Comparison of ENCODE assay signal across 19 cellular contexts in the genomic region with DNA sequence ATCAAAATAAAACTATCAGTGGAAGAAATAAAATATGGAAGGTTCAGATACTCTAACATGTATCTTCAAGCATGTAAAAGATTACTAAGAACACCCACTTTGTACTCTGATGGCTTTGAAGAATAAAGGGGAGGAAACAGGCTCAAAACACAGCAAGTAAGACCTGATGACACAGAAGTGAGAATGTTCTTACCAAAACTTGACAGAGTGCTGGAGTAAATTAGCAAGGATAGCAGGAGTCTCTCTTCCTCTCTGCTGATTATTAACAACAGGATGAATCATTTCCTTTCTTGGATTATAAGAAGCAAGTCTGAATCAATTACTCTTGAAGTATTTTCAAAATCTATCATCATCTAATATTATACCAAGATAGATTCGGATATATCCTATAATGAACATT. TPM values are rescaled to one million over a fixed set of nuclear protein-coding genes. Genes with fewer than 3 reads are reported as not detected.
DNase-seq lines count a peak whose midpoint lies in the region; ATAC-seq, FAIRE-seq and TF ChIP-seq lines count a peak whose summit lies in the region.
"Had no signal": no experiment of that assay in that cellular context is flagged by ENCODE, and none has a peak within 500 bp of the region (broad histone marks: within the 10 kb centered on the region; RNA-seq: fewer than 3 reads in every experiment).

No MANE protein-coding gene starts in this region.

- TF ChIP-seq POLR2A in endothelial cell of umbilical vein (IDR thresholded peaks at IDR 0.05; ENCODE audit: low read depth, low read length) = no peak

- no peak overlapping the region for H3K23ac ChIP-seq in mesenchymal stem cell (ENCODE audit: low read length in 2 of 2)

- H3K36me3 ChIP-seq in ACC112 (ENCODE audit: insufficient read depth, low read length) = no peaks in the 10 kb centered on the region
- no peaks in the 10 kb centered on the region for H3K36me3 ChIP-seq in endothelial cell of umbilical vein (ENCODE audit: control insufficient read depth in 2 of 2, extremely low read depth in 1 of 2, insufficient read depth in 2 of 2, low read length in 2 of 2)
- H3K36me3 ChIP-seq in mesenchymal stem cell (ENCODE audit: control insufficient read depth in 1 of 2, insufficient read depth in 2 of 2, low read depth in 1 of 2, low read length in 2 of 2) = no peaks in the 10 kb centered on the region
- H3K36me3 ChIP-seq: heart left ventricle, prostate gland, thoracic aorta had no signal

- H2BK12ac ChIP-seq in mesenchymal stem cell (ENCODE audit: low read length in 2 of 2) = no peak overlapping the region

- no peak overlapping the region for H4K91ac ChIP-seq in mesenchymal stem cell (ENCODE audit: low read length)

- no TSS peak for BruUV-seq in endothelial cell of umbilical vein (replicated peaks; lab: Mats Ljungman, UMichigan)

- H3K4me1 ChIP-seq in ACC112 (ENCODE audit: control insufficient read depth, insufficient read depth, low read length, unreplicated experiment) (peaks cover 54% of the 10 kb centered on the region), endothelial cell of umbilical vein (ENCODE audit: control insufficient read depth, extremely low read depth, insufficient read depth, low read length) (peaks cover 18% of the 10 kb centered on the region), mesenchymal stem cell (ENCODE audit: control insufficient read depth, insufficient read depth, low read depth, low read length) (peaks cover 3% of the 10 kb centered on the region)
- H3K4me1 ChIP-seq: A549, prostate gland had no signal

- H3K27me3 Mint-ChIP-seq in T-cell = no peaks in the 10 kb centered on the region

- peak overlapping the region; percentile 61 for H3K27ac ChIP-seq in ACC112 (ENCODE audit: low read depth, low read length)
- H3K27ac ChIP-seq in endothelial cell of umbilical vein (ENCODE audit: insufficient read depth, low read depth, low read length) = no peak overlapping the region
- peak overlapping the region; percentile 46 for H3K27ac ChIP-seq in mesenchymal stem cell (ENCODE audit: low read length, poor library complexity, severe bottlenecking)
- H3K27ac ChIP-seq: A549, heart left ventricle, prostate gland, thoracic aorta had no signal

- no peak overlapping the region for H4K8ac ChIP-seq in mesenchymal stem cell (ENCODE audit: low read length)

- H3K9me1 ChIP-seq in endothelial cell of umbilical vein (replicated peaks; ENCODE audit: control insufficient read depth, extremely low read depth, insufficient read depth, low read length) = no peaks in the 10 kb centered on the region

- no peaks in the 10 kb centered on the region for H3K36me3 Mint-ChIP-seq in T-cell
- H3K36me3 Mint-ChIP-seq: natural killer cell; stimulated activated effector memory CD8-positive, alpha-beta T cell treated with anti-CD3 and anti-CD28 coated beads, Interleukin-12 subunit alpha, Interleukin-12 subunit beta, amount 100 ng/mL, for 72 hours had no signal

- H3K27me3 ChIP-seq in ACC112 (ENCODE audit: insufficient read depth, low read length) = no peaks in the 10 kb centered on the region
- H3K27me3 ChIP-seq in endothelial cell of umbilical vein (ENCODE audit: control insufficient read depth in 2 of 2, insufficient read depth in 2 of 2, low read length in 2 of 2) = no peaks in the 10 kb centered on the region
- no peaks in the 10 kb centered on the region for H3K27me3 ChIP-seq in mesenchymal stem cell (ENCODE audit: control insufficient read depth in 1 of 2, insufficient read depth in 1 of 2, low read length in 2 of 2)
- H3K27me3 ChIP-seq: heart left ventricle had no signal

- H3K4ac ChIP-seq in mesenchymal stem cell (ENCODE audit: low read depth in 1 of 2, low read length in 2 of 2) = no peak overlapping the region

- H4K20me1 ChIP-seq in endothelial cell of umbilical vein (replicated peaks; ENCODE audit: control insufficient read depth, extremely low read depth, insufficient read depth, low read length) = no peaks in the 10 kb centered on the region

- CTCF ChIA-PET in endothelial cell of umbilical vein (lab: Charles Lee) (no interaction called here), T-cell (lab: Charles Lee) (no interaction called here)

- H3K9me3 ChIP-seq in endothelial cell of umbilical vein (replicated peaks; ENCODE audit: control insufficient read depth, insufficient read depth, low read length) = no peaks in the 10 kb centered on the region
- H3K9me3 ChIP-seq in mesenchymal stem cell (ENCODE audit: control insufficient read depth, low read length) = no peaks in the 10 kb centered on the region
- H3K9me3 ChIP-seq: A549, heart left ventricle, prostate gland, thoracic aorta had no signal

- H3K79me2 ChIP-seq in ACC112 (ENCODE audit: control insufficient read depth, insufficient read depth, low read length, unreplicated experiment) = peaks cover 14% of the 10 kb centered on the region
- peaks cover 2% of the 10 kb centered on the region for H3K79me2 ChIP-seq in endothelial cell of umbilical vein (ENCODE audit: control insufficient read depth, insufficient read depth, low read length)

- no peak for TF ChIP-seq CTCF in endothelial cell of umbilical vein (IDR thresholded peaks at IDR 0.05; ENCODE audit: extremely low read depth in 1 of 2, insufficient read depth in 1 of 2, low read depth in 1 of 2, low read length in 2 of 2)

- dilution Hi-C loops in endothelial cell of umbilical vein (cut with MboI; ENCODE audit: extremely low pct_ligation_motif_present, low sequenced_read_pairs) = no loop called here

- intact Hi-C loops in endothelial cell of umbilical vein (cut with micrococcal nuclease) = no loop called here

- FAIRE-seq in endothelial cell of umbilical vein (lab: Jason Lieb, UNC) (peak; percentile 91), GM19239 (lab: Jason Lieb, UNC) (no peak)
- FAIRE-seq: A549 had no signal

- H3K14ac ChIP-seq in mesenchymal stem cell (ENCODE audit: low read length in 2 of 2) = no peak overlapping the region

- H2AFZ ChIP-seq in ACC112 (ENCODE audit: low read length, unreplicated experiment) (peak overlapping the region; percentile 33), endothelial cell of umbilical vein (ENCODE audit: low read depth, low read length) (no peak overlapping the region), mesenchymal stem cell (ENCODE audit: low read depth, low read length) (no peak overlapping the region)

- POLR2A ChIA-PET in endothelial cell of umbilical vein (lab: Charles Lee) = no interaction called here
- POLR2A ChIA-PET in T-cell (lab: Charles Lee) = no interaction called here

- ATAC-seq in T-cell (replicated peaks in 1 of 4) = no peak
- ATAC-seq: A549; heart left ventricle; natural killer cell; Panc1; stimulated activated effector memory CD8-positive, alpha-beta T cell treated with anti-CD3 and anti-CD28 coated beads, Interleukin-12 subunit alpha, Interleukin-12 subunit beta, amount 100 ng/mL, for 72 hours had no signal

- H3K4me1 Mint-ChIP-seq in T-cell = peaks cover 5 to 14% (median 7%) of the 10 kb centered on the region in 3 donors

- no peak overlapping the region for H2BK5ac ChIP-seq in mesenchymal stem cell (ENCODE audit: low read depth, low read length, poor library complexity, severe bottlenecking)

- no peak overlapping the region for H2BK120ac ChIP-seq in mesenchymal stem cell (ENCODE audit: low read depth, low read length)

- H3K9ac ChIP-seq in endothelial cell of umbilical vein (replicated peaks; ENCODE audit: extremely low read depth, insufficient read depth, low read length) (no peak overlapping the region), mesenchymal stem cell (ENCODE audit: low read length) (peak overlapping the region; percentile 61)

- H2AK5ac ChIP-seq in mesenchymal stem cell (ENCODE audit: low read length, severe bottlenecking) = no peak overlapping the region

- H3K9me3 Mint-ChIP-seq in T-cell = no peaks in the 10 kb centered on the region
- H3K9me3 Mint-ChIP-seq: natural killer cell had no signal

- no peak overlapping the region for H2BK15ac ChIP-seq in mesenchymal stem cell (ENCODE audit: low read depth, poor library complexity, severe bottlenecking)

- H3K4me2 ChIP-seq in endothelial cell of umbilical vein (ENCODE audit: insufficient read depth, low read length) = peak overlapping the region; percentile 13
- no peak overlapping the region for H3K4me2 ChIP-seq in mesenchymal stem cell (ENCODE audit: low read length, poor library complexity, severe bottlenecking)
- H3K4me2 ChIP-seq: A549 had no signal

- H3K79me1 ChIP-seq in mesenchymal stem cell (replicated peaks; ENCODE audit: low read length, poor library complexity, severe bottlenecking) = peaks cover 7% of the 10 kb centered on the region

- no peak overlapping the region for H3K4me3 Mint-ChIP-seq in T-cell
- H3K4me3 Mint-ChIP-seq: natural killer cell; stimulated activated effector memory CD8-positive, alpha-beta T cell treated with anti-CD3 and anti-CD28 coated beads, Interleukin-12 subunit alpha, Interleukin-12 subunit beta, amount 100 ng/mL, for 72 hours had no signal

- 33% methylated on average over 1 of the region's 1 CpG for WGBS in mesenchymal stem cell

- H3K27ac Mint-ChIP-seq in T-cell = no peak overlapping the region
- H3K27ac Mint-ChIP-seq: natural killer cell; stimulated activated effector memory CD8-positive, alpha-beta T cell treated with anti-CD3 and anti-CD28 coated beads, Interleukin-12 subunit alpha, Interleukin-12 subunit beta, amount 100 ng/mL, for 72 hours had no signal

- H3K18ac ChIP-seq in mesenchymal stem cell (ENCODE audit: low read depth in 1 of 2, low read length in 2 of 2) = no peak overlapping the region

- DNase-seq in LHCN-M2 (ENCODE audit: low read depth) = peak; percentile 39
- DNase-seq in endothelial cell of umbilical vein (ENCODE audit: low read depth, low spot score) = peak; percentile 55
- peak; percentile 42 for DNase-seq in mesenchymal stem cell
- DNase-seq in GM19239 (ENCODE audit: insufficient read length, low spot score) = no peak
- DNase-seq in NCI-H2107 treated with DMSO at 0.1 percent for 48 hours (lab: John Stamatoyannopoulos, UW; ENCODE audit: unreplicated experiment) = no peak
- no peak for DNase-seq in T-cell
- no peak for DNase-seq in DMS153 (lab: John Stamatoyannopoulos, UW)
- DNase-seq: activated CD4-positive, alpha-beta T cell treated with anti-CD3 and anti-CD28 coated beads, Interleukin-2, amount 50 U/mL, for 4 hours; activated naive CD4-positive, alpha-beta T cell treated with anti-CD3 and anti-CD28 coated beads, Interleukin-2, amount 50 U/mL, for 16 hours; activated T-cell treated with anti-CD3 and anti-CD28 coated beads for 4 hours; heart left ventricle; natural killer cell; NCI-H1417 treated with DMSO at 0.1 percent for 48 hours had no signal

- peak overlapping the region; percentile 30 for H3K4me3 ChIP-seq in ACC112 (ENCODE audit: low read depth, low read length)
- no peak overlapping the region for H3K4me3 ChIP-seq in endothelial cell of umbilical vein (replicated peaks in 1 of 3; ENCODE audit: insufficient read depth in 1 of 3, low read depth in 1 of 3, low read length in 3 of 3)
- H3K4me3 ChIP-seq in mesenchymal stem cell (ENCODE audit: insufficient read depth in 1 of 2, low read depth in 1 of 2, low read length in 2 of 2) = no peak overlapping the region
- H3K4me3 ChIP-seq: A549, heart left ventricle, prostate gland, thoracic aorta had no signal

RNA-seq across cellular contexts. Expression of a gene that starts 47.5 kb away (rescaled TPM):
- 2.6 and 4.4 TPM in 2 replicates for total RNA-seq in LHCN-M2 (2014; rRNA removed)
- polyA plus RNA-seq in LHCN-M2 (2012) = 3.4 TPM
- 24.9 and 30.3 TPM in 2 replicates for total RNA-seq in endothelial cell of umbilical vein
- polyA plus RNA-seq in endothelial cell of umbilical vein = 5.1 and 6.0 TPM in 2 replicates
- 5.3 and 5.8 TPM in 2 replicates for polyA plus RNA-seq in endothelial cell of umbilical vein (2011; cell fraction: cytosol; rRNA removed)
- 11.8 and 18.7 TPM in 2 replicates for polyA plus RNA-seq in endothelial cell of umbilical vein (2011; cell fraction: nucleus; rRNA removed)
- polyA plus RNA-seq in endothelial cell of umbilical vein (2012) = 6.0 and 8.6 TPM in 2 replicates
- polyA minus RNA-seq in endothelial cell of umbilical vein = 28.1 and 30.1 TPM in 2 replicates
- polyA minus RNA-seq in endothelial cell of umbilical vein (2011; cell fraction: cytosol; rRNA and poly(A)+ RNA removed) = 1.1 TPM
- polyA minus RNA-seq in endothelial cell of umbilical vein (2011; cell fraction: nucleus; rRNA and poly(A)+ RNA removed) = 32.5 and 40.2 TPM in 2 replicates
- 10.2 TPM for polyA plus RNA-seq in mesenchymal stem cell (2013, experiment 1 of 2)
- polyA plus RNA-seq in mesenchymal stem cell (2013, experiment 2 of 2) = 10.0 TPM
- under 1 TPM in 4 of 5 donors, not detected in 1; 0.10 to 0.79 (median 0.32) TPM for total RNA-seq in T-cell

Comparison
In these comparisons a context has a peak if more than half of its experiments do, and no peak if none do; other contexts are left out.
1. DNase-seq: peak in LHCN-M2 (single experiment), endothelial cell of umbilical vein (single experiment) and mesenchymal stem cell (single experiment); none in GM19239 (single experiment), NCI-H2107 treated with DMSO at 0.1 percent for 48 hours (single experiment), T-cell (0 of 34) and DMS153 (single experiment).